ENCODE assay signal across 24 cellular contexts in the genomic region with DNA sequence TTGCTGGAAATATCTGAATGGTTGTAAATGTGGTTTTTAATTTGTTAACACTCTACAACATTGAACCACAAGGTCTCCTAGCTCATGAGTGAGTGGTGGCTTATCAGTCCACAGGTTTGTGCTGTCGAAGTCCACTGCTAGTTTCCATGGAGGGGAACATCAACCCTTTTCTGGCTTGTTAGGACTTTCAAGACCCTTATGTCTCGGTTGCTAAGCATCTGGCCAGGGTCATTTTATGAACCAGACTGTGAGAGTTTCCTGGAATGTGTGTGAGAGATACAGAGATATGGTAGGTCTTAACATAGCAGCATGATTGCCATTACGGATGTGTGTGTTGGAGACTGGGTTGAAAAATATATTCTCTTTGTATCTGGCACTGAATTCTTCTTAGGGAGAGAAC. TPM values are rescaled to one million over a fixed set of nuclear protein-coding genes. Genes with fewer than 3 reads are reported as not detected.
"Had no signal": no experiment of that assay in that cellular context is flagged by ENCODE, and none has a peak within 500 bp of the region (broad histone marks: within the 10 kb centered on the region; RNA-seq: fewer than 3 reads in every experiment).

No MANE protein-coding gene starts in this region.

- ATAC-seq: activated CD8-positive, alpha-beta memory T cell treated with anti-CD3 and anti-CD28 coated beads, Interleukin-2, amount 10 ng/mL, durations not matched to agents 7 days and 5 days; PC-3; T-cell had no signal

- DNase-seq: activated B cell treated with CpG ODN at 0.5 μM for 24 hours; activated CD4-positive, alpha-beta T cell treated with anti-CD3 and anti-CD28 coated beads for 1 hour; activated CD4-positive, alpha-beta T cell treated with anti-CD3 and anti-CD28 coated beads, Interleukin-2, amount 50 U/mL, for 48 hours; activated CD8-positive, alpha-beta memory T cell treated with anti-CD3 and anti-CD28 coated beads, Interleukin-2, amount 10 ng/mL, durations not matched to agents 7 days and 5 days; activated effector memory CD4-positive, alpha-beta T cell treated with Interleukin-2 at 50 U/mL for 16 hours; activated naive CD4-positive, alpha-beta T cell; activated T-cell treated with anti-CD3 and anti-CD28 coated beads, Interleukin-2, amount 50 U/mL, for 24 hours; aorta; cerebellar nuclear complex; MG63; MV-4-11; NCI-H1092 treated with DMSO at 0.1 percent for 48 hours; NCI-H1436; NCI-H187; NCI-H2081; NCI-H446; NCI-H524; PC-3; SHP77 treated with DMSO at 0.1 percent for 48 hours; T-cell; T-helper 2 cell; T1000 had no signal

- H3K27me3 ChIP-seq: MG63 had no signal

- H3K9me3 ChIP-seq: MG63 had no signal

- H3K36me3 ChIP-seq: MG63 had no signal

- H3K4me3 ChIP-seq: MG63 had no signal

RNA-seq across cellular contexts. Expression of a gene that starts 36.9 kb away (rescaled TPM):
- total RNA-seq: activated B cell treated with CpG ODN at 0.5 μM for 24 hours; activated CD4-positive, alpha-beta T cell treated with anti-CD3 and anti-CD28 coated beads, Interleukin-2, amount 10 ng/mL, durations not matched to agents 24 days and 14 days; activated CD8-positive, alpha-beta memory T cell treated with anti-CD3 and anti-CD28 coated beads, Interleukin-2, amount 10 ng/mL, durations not matched to agents 7 days and 5 days; activated T-helper 1 cell treated with anti-CD3 and anti-CD28 coated beads, Interleukin-12 subunit alpha, Interleukin-12 subunit beta, Interleukin-2, Interleukin-4 antibody, amounts not matched to agents 30 ng/mL and 10 ng/mL and 1 ng/mL, durations not matched to agents 14 hours and 24 hours and 36 hours; PC-3; T-cell had no signal
